ENCODE assay signal across 8 cellular contexts in the genomic region with DNA sequence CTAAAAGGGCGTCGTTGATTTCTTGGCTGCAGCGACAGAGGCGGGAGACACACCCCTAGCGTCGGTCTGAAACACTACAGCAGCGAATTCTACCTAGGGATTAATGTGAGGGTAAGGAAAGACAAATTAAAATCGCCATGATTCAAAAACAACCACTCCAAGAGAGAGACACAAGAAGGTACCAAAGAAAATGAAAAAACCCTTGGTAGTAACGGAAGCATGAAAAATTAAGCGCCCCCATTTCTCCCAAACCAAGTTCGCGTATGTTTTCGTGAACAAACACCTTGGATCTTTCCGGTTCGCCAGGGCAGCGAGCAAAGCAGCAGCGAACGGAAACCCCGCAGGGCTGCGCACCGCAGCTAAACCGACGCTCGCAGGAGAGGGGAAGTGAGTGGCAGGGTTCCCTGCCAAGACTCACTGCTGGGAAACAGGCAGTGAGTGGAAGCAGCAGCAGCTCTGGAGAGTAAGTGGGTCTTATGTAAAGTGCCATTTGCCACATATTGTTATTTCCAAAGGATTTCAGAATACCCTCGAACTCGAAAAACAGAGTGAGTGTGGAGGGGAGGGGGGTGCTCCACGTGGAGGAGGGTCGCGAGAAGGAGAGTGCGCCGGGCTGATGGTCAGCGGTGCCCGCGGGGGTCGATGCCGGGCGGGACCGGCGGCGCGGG.
DNase-seq lines count a peak whose midpoint lies in the region; ATAC-seq and TF ChIP-seq lines count a peak whose summit lies in the region.

No MANE protein-coding gene starts in this region.

- peaks cover 64% of the 10 kb centered on the region for H3K79me2 ChIP-seq in OCI-LY3 (ENCODE audit: low read length)

- H2AFZ ChIP-seq in OCI-LY3 (ENCODE audit: low read depth, low read length), result no peak overlapping the region

- DNase-seq in D341Med (ENCODE audit: low spot score), result peak; percentile 75
- peak; percentile 51 for DNase-seq in HuH-7.5 (ENCODE audit: low spot score)
- peak; percentile 58 for DNase-seq in activated T-cell treated with anti-CD3 and anti-CD28 coated beads for 4 hours
- peak; percentile 60 for DNase-seq in epithelial cell of prostate (ENCODE audit: low read depth, low spot score)
- DNase-seq in stimulated activated CD8-positive, alpha-beta memory T cell treated with anti-CD3 and anti-CD28 coated beads, Interleukin-7, amount 100 ng/mL, for 24 hours (ENCODE audit: low read depth), result peak; percentile 29

- H3K27me3 ChIP-seq in OCI-LY3 (ENCODE audit: low read depth, low read length), result no peaks in the 10 kb centered on the region
- no peaks in the 10 kb centered on the region for H3K27me3 ChIP-seq in mucosa of stomach (ENCODE audit: control insufficient read depth, insufficient read depth, low read length)

- H3K4me1 ChIP-seq in OCI-LY3 (ENCODE audit: low read length) (peaks cover 17% of the 10 kb centered on the region), mucosa of stomach (ENCODE audit: control insufficient read depth, insufficient read depth, low read length) (peaks cover 32% of the 10 kb centered on the region)

- peak; percentile 54 for TF ChIP-seq CTCF in OCI-LY3 (IDR thresholded peaks at IDR 0.05; ENCODE audit: low read depth, low read length)

- H3K36me3 ChIP-seq in OCI-LY3 (replicated peaks; ENCODE audit: low read depth, low read length) (peaks cover 17% of the 10 kb centered on the region), mucosa of stomach (ENCODE audit: control insufficient read depth, insufficient read depth, low read length) (no peaks in the 10 kb centered on the region)

- ATAC-seq in GM21515 (IDR thresholded peaks at IDR 0.05; ENCODE audit: unreplicated experiment), result peak; percentile 57

- H3K9ac ChIP-seq in OCI-LY3 (ENCODE audit: low read length) (peak overlapping the region; percentile 97), mucosa of stomach (ENCODE audit: low read length) (peak overlapping the region; percentile 89)

- H4K20me1 ChIP-seq in OCI-LY3 (ENCODE audit: insufficient read depth, low read length), result peaks cover 46% of the 10 kb centered on the region

- no peaks in the 10 kb centered on the region for H3K9me3 ChIP-seq in OCI-LY3 (ENCODE audit: insufficient read depth, low read length)
- H3K9me3 ChIP-seq in mucosa of stomach (ENCODE audit: control insufficient read depth, low read length), result no peaks in the 10 kb centered on the region

- H3K4me3 ChIP-seq in OCI-LY3 (ENCODE audit: low read length) (peak overlapping the region; percentile 99), mucosa of stomach (ENCODE audit: low read length) (peak overlapping the region; percentile 97)

- peak overlapping the region; percentile 94 for H3K4me2 ChIP-seq in OCI-LY3 (ENCODE audit: low read length)

- H3K27ac ChIP-seq in OCI-LY3 (ENCODE audit: low read length), result peak overlapping the region; percentile 86
- H3K27ac ChIP-seq in epithelial cell of prostate, result peak overlapping the region; percentile 93

Comparison
In these comparisons a context has a peak if more than half of its experiments do, and no peak if none do; other contexts are left out.
1. Peak in every context shown above with its lines: DNase-seq, ATAC-seq, H3K4me3 ChIP-seq and H3K27ac ChIP-seq.